Comparison of ENCODE assay signal across 9 cellular contexts in the genomic region with DNA sequence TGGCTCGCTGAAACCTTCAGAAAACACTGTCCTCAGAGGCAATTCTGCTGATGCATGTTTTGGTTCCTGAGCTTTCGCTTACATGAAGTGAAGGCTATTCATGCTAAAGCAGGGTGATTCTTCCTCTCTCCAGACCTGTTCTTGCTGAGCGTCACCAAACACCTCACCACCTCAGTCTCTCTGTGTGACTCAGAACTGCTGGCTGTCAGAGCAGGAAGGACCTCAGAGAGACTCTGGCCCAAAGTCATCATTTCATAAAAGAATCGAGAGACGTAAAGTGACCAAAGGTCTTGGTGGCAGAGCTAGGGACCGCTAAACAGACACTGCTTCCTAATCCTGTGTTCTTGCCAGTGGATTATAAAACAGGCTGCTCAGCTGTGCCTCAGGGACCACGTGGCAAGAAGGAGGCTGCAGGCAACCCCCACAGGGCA.
DNase-seq lines count a peak whose midpoint lies in the region; ATAC-seq, FAIRE-seq and TF ChIP-seq lines count a peak whose summit lies in the region.
"Had no signal": no experiment of that assay in that cellular context is flagged by ENCODE, and none has a peak within 500 bp of the region (broad histone marks: within the 10 kb centered on the region; RNA-seq: fewer than 3 reads in every experiment).

No MANE protein-coding gene starts in this region.

- H3K4me3 Mint-ChIP-seq in astrocyte (ENCODE audit: unreplicated experiment) (no peak overlapping the region), memory B cell (peak overlapping the region; percentile 49)
- no peak overlapping the region for H3K4me3 Mint-ChIP-seq in activated naive CD4-positive, alpha-beta T cell treated with anti-CD3 and anti-CD28 coated beads for 36 hours
- H3K4me3 Mint-ChIP-seq: brain had no signal

- peaks cover 12% of the 10 kb centered on the region for H3K4me1 ChIP-seq in astrocyte (ENCODE audit: insufficient read depth, low read length)

- H3K27me3 ChIP-seq in astrocyte (ENCODE audit: insufficient read depth, low read length): no peaks in the 10 kb centered on the region

- no peaks in the 10 kb centered on the region for H3K36me3 ChIP-seq in astrocyte (ENCODE audit: insufficient read depth, low read length)

- no peaks in the 10 kb centered on the region for H3K9me3 ChIP-seq in astrocyte (ENCODE audit: insufficient read depth, low read depth, low read length)

- H3K36me3 Mint-ChIP-seq in astrocyte (ENCODE audit: low read depth, unreplicated experiment) (no peaks in the 10 kb centered on the region), memory B cell (no peaks in the 10 kb centered on the region)
- no peaks in the 10 kb centered on the region for H3K36me3 Mint-ChIP-seq in activated naive CD4-positive, alpha-beta T cell treated with anti-CD3 and anti-CD28 coated beads for 36 hours (ENCODE audit: low read depth)

- intact Hi-C loops in activated naive CD4-positive, alpha-beta T cell treated with anti-CD3 and anti-CD28 coated beads for 36 hours (cut with micrococcal nuclease): no loop called here

- H4K20me1 ChIP-seq in astrocyte (ENCODE audit: insufficient read depth, low read length): peaks cover 31% of the 10 kb centered on the region

- peak overlapping the region; percentile 4 for H3K27ac ChIP-seq in astrocyte (ENCODE audit: low read depth, low read length)

- H3K27ac Mint-ChIP-seq in astrocyte (ENCODE audit: unreplicated experiment): peak overlapping the region; percentile 64
- H3K27ac Mint-ChIP-seq in memory B cell: peak overlapping the region; percentile 86
- H3K27ac Mint-ChIP-seq in activated naive CD4-positive, alpha-beta T cell treated with anti-CD3 and anti-CD28 coated beads for 36 hours: no peak overlapping the region

- ATAC-seq in HG02763 (IDR thresholded peaks at IDR 0.05; ENCODE audit: unreplicated experiment) (peak; percentile 54), memory B cell (ENCODE audit: low read depth) (peak; percentile 36)

- peaks cover 38% of the 10 kb centered on the region for H3K79me2 ChIP-seq in astrocyte (ENCODE audit: insufficient read depth, low read length)

- no peak for FAIRE-seq in astrocyte (lab: Jason Lieb, UNC)

- peaks cover 30% of the 10 kb centered on the region for H3K4me1 Mint-ChIP-seq in astrocyte (ENCODE audit: low read depth, unreplicated experiment)
- H3K4me1 Mint-ChIP-seq in memory B cell: peaks cover 29% of the 10 kb centered on the region
- H3K4me1 Mint-ChIP-seq in activated naive CD4-positive, alpha-beta T cell treated with anti-CD3 and anti-CD28 coated beads for 36 hours (ENCODE audit: low read depth): no peaks in the 10 kb centered on the region

- H3K4me3 ChIP-seq in GM12865 (ENCODE audit: low read depth, low read length) (peak overlapping the region; percentile 8), astrocyte (ENCODE audit: insufficient read depth, low read depth, low read length) (no peak overlapping the region)

- peak overlapping the region; percentile 3 for H3K9ac ChIP-seq in astrocyte (ENCODE audit: low read length)

- H2AFZ ChIP-seq in astrocyte (ENCODE audit: low read depth, low read length): no peak overlapping the region

- H3K9me3 Mint-ChIP-seq in astrocyte (ENCODE audit: unreplicated experiment) (no peaks in the 10 kb centered on the region), memory B cell (no peaks in the 10 kb centered on the region)
- H3K9me3 Mint-ChIP-seq in activated naive CD4-positive, alpha-beta T cell treated with anti-CD3 and anti-CD28 coated beads for 36 hours: peaks cover 1% of the 10 kb centered on the region

- CTCF ChIA-PET in activated naive CD4-positive, alpha-beta T cell treated with anti-CD3 and anti-CD28 coated beads for 36 hours (lab: Charles Lee): no interaction called here

- peak overlapping the region; percentile 32 for H3K4me2 ChIP-seq in astrocyte (ENCODE audit: low read length)

- no peak for TF ChIP-seq CTCF in GM12865 (IDR thresholded peaks at IDR 0.05; ENCODE audit: insufficient read depth, low read depth, low read length, missing control alignments)
- no peak for TF ChIP-seq CTCF in astrocyte (IDR thresholded peaks at IDR 0.05; ENCODE audit: insufficient read depth, low read depth, low read length)

- H3K27me3 Mint-ChIP-seq in astrocyte (ENCODE audit: low read depth, unreplicated experiment): no peaks in the 10 kb centered on the region
- no peaks in the 10 kb centered on the region for H3K27me3 Mint-ChIP-seq in memory B cell
- H3K27me3 Mint-ChIP-seq in activated naive CD4-positive, alpha-beta T cell treated with anti-CD3 and anti-CD28 coated beads for 36 hours (ENCODE audit: low read depth): peaks cover 3% of the 10 kb centered on the region

- DNase-seq in GM12865 (ENCODE audit: low read depth): peak; percentile 83
- peak; percentile 79 for DNase-seq in astrocyte (ENCODE audit: low read depth)
- DNase-seq in memory B cell (ENCODE audit: low spot score in 2 of 2): no peak
- DNase-seq in NCI-H2029 (lab: John Stamatoyannopoulos, UW): no peak
- DNase-seq in NCI-H1105 treated with DMSO at 0.1 percent for 48 hours (lab: John Stamatoyannopoulos, UW): no peak
- no peak for DNase-seq in activated naive CD4-positive, alpha-beta T cell treated with anti-CD3 and anti-CD28 coated beads for 36 hours
- no peak for DNase-seq in SHP77 treated with DMSO at 0.1 percent for 48 hours (lab: John Stamatoyannopoulos, UW)

Comparison
In these comparisons a context has a peak if more than half of its experiments do, and no peak if none do; other contexts are left out.
1. DNase-seq: peak in GM12865 (single experiment) and astrocyte (single experiment); none in memory B cell (0 of 2), NCI-H2029 (single experiment), NCI-H1105 treated with DMSO at 0.1 percent for 48 hours (single experiment), activated naive CD4-positive, alpha-beta T cell treated with anti-CD3 and anti-CD28 coated beads for 36 hours (single experiment) and SHP77 treated with DMSO at 0.1 percent for 48 hours (single experiment).